Comparison of ENCODE assay signal across 1 cellular context in genomic region chr4:185857561-185857960, GRCh38. TPM values are rescaled to one million over a fixed set of nuclear protein-coding genes. Genes with fewer than 3 reads are reported as not detected.
"Had no signal": no experiment of that assay in that cellular context is flagged by ENCODE, and none has a peak within 500 bp of the region (broad histone marks: within the 10 kb centered on the region; RNA-seq: fewer than 3 reads in every experiment).

No MANE protein-coding gene starts in this region.

RNA-seq across cellular contexts. Expression of gene SORBS2, which starts 45.6 kb away (rescaled TPM):
- polyA plus RNA-seq: IMR-90 had no signal
